ENCODE assay signal across 25 cellular contexts in genomic region chr7:129412501-129412900, GRCh38.
"Had no signal": no experiment of that assay in that cellular context is flagged by ENCODE, and none has a peak within 500 bp of the region (broad histone marks: within the 10 kb centered on the region; RNA-seq: fewer than 3 reads in every experiment).

No MANE protein-coding gene starts in this region.

- H3K9me3 ChIP-seq: left ventricle myocardium inferior, ovary, right atrium auricular region, tibial nerve, uterus had no signal

- H3K27me3 Mint-ChIP-seq: naive B cell; progenitor cell of endocrine pancreas; stimulated activated memory B cell treated with anti-CD40 and anti-IgM and Interleukin-4, amounts not matched to agents 10 μg/mL and 1 μg/mL and 100 μg/mL, for 72 hours; stimulated activated naive CD8-positive, alpha-beta T cell treated with anti-CD3 and anti-CD28 coated beads, Interleukin-15, amount 100 ng/mL, for 72 hours; type B pancreatic cell had no signal

- DNase-seq: islet precursor cell; left ventricle myocardium inferior; mesendoderm; naive B cell; natural killer cell; nephron progenitor cell; ovary; small intestine; spleen; stimulated activated CD4-positive, alpha-beta T cell treated with anti-CD3 and anti-CD28 coated beads, Interleukin-1b, Interleukin-23, amount 100 ng/mL, for 48 hours; stimulated activated CD4-positive, alpha-beta T cell treated with anti-CD3 and anti-CD28 coated beads, Interleukin-2, amount 100 ng/mL, for 48 hours; stimulated activated CD4-positive, alpha-beta T cell treated with anti-CD3 and anti-CD28 coated beads, Interleukin-4, amount 100 ng/mL, for 4 hours; stimulated activated CD8-positive, alpha-beta memory T cell treated with anti-CD3 and anti-CD28 coated beads, Interleukin-4, amount 100 ng/mL, for 48 hours; stimulated activated naive CD4-positive, alpha-beta T cell treated with Interleukin-2 at 50 U/mL for 16 hours; stimulated activated naive CD8-positive, alpha-beta T cell treated with anti-CD3 and anti-CD28 coated beads, Interleukin-15, amount 100 ng/mL, for 72 hours; substantia nigra; uterus had no signal

- H3K4me3 ChIP-seq: left ventricle myocardium inferior, lung, ovary, right atrium auricular region, spleen, tibial nerve, uterus had no signal

- H3K27me3 ChIP-seq: ovary, right atrium auricular region, spleen, tibial nerve, uterus had no signal

- H3K36me3 ChIP-seq: ovary, right atrium auricular region, uterus had no signal

- H3K4me1 Mint-ChIP-seq: mesothelial cell of epicardium; naive B cell; natural killer cell; nephron progenitor cell; stimulated activated memory B cell treated with anti-CD40 and anti-IgM and Interleukin-4, amounts not matched to agents 10 μg/mL and 1 μg/mL and 100 μg/mL, for 72 hours; stimulated activated naive CD8-positive, alpha-beta T cell treated with anti-CD3 and anti-CD28 coated beads, Interleukin-15, amount 100 ng/mL, for 72 hours had no signal

- H3K9me3 Mint-ChIP-seq: natural killer cell, type B pancreatic cell had no signal

- H3K27ac ChIP-seq: left ventricle myocardium inferior, ovary, right atrium auricular region, spleen, tibial nerve, uterus had no signal

- H3K27ac Mint-ChIP-seq: mesothelial cell of epicardium; naive B cell; natural killer cell; nephron progenitor cell; progenitor cell of endocrine pancreas; stimulated activated memory B cell treated with anti-CD40 and anti-IgM and Interleukin-4, amounts not matched to agents 10 μg/mL and 1 μg/mL and 100 μg/mL, for 72 hours; stimulated activated naive CD8-positive, alpha-beta T cell treated with anti-CD3 and anti-CD28 coated beads, Interleukin-15, amount 100 ng/mL, for 72 hours; type B pancreatic cell had no signal

- H3K4me3 Mint-ChIP-seq: mesothelial cell of epicardium; naive B cell; natural killer cell; nephron progenitor cell; stimulated activated memory B cell treated with anti-CD40 and anti-IgM and Interleukin-4, amounts not matched to agents 10 μg/mL and 1 μg/mL and 100 μg/mL, for 72 hours; stimulated activated naive CD8-positive, alpha-beta T cell treated with anti-CD3 and anti-CD28 coated beads, Interleukin-15, amount 100 ng/mL, for 72 hours; type B pancreatic cell had no signal

- H3K4me1 ChIP-seq: left ventricle myocardium inferior, right atrium auricular region, spleen, tibial nerve, uterus had no signal

- ATAC-seq: natural killer cell; sciatic nerve; stimulated activated memory B cell treated with anti-CD40 and anti-IgM and Interleukin-4, amounts not matched to agents 10 μg/mL and 1 μg/mL and 100 μg/mL, for 72 hours; stimulated activated naive CD8-positive, alpha-beta T cell treated with anti-CD3 and anti-CD28 coated beads, Interleukin-15, amount 100 ng/mL, for 72 hours had no signal
